1 cellular context compared by ENCODE assay signal in the genomic region with DNA sequence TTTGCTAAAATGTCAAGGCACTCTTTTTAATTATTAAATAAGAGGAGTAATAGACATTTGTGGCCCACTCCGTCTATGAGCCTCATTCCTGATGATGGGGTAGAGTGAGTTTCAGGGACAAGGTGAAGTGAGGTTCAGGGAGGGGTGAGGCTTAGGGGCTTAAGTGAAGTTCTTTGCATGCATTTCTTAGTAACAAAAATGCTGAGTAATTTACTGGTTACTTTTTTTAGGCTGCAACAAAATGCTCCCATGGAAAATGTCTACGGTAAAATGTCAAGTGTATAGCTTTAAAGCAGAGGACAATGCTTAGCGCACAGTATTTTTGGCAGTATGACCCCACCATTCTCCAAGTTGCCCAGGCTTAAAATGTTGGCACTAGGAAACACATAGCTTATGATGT.
TF ChIP-seq lines count a peak whose summit lies in the region.

No MANE protein-coding gene starts in this region.

TF ChIP-seq in WTC11, 78 proteins besides CTCF, POLR2A, EP300 and RAD21:
- TF ChIP-seq SMAD3 (CRISPR knock-in tag; IDR thresholded peaks at IDR 0.05; ENCODE audit: borderline replicate concordance) (no peak), RELA (CRISPR knock-in tag; IDR thresholded peaks at IDR 0.05; ENCODE audit: borderline replicate concordance) (no peak), CREM (CRISPR knock-in tag; IDR thresholded peaks at IDR 0.05) (no peak), ZBTB21 (CRISPR knock-in tag; IDR thresholded peaks at IDR 0.05; ENCODE audit: borderline replicate concordance) (no peak), HMGA2 (CRISPR knock-in tag; IDR thresholded peaks at IDR 0.05) (no peak), TEAD1 (CRISPR knock-in tag; IDR thresholded peaks at IDR 0.05) (no peak), NR3C1 (CRISPR knock-in tag; conservative IDR thresholded peaks at IDR 0.05; ENCODE audit: low read depth) (no peak), PRRX2 (CRISPR knock-in tag; IDR thresholded peaks at IDR 0.05) (no peak)
- TF ChIP-seq, protein P1, sequence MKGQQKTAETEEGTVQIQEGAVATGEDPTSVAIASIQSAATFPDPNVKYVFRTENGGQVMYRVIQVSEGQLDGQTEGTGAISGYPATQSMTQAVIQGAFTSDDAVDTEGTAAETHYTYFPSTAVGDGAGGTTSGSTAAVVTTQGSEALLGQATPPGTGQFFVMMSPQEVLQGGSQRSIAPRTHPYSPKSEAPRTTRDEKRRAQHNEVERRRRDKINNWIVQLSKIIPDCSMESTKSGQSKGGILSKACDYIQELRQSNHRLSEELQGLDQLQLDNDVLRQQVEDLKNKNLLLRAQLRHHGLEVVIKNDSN (CRISPR knock-in tag; IDR thresholded peaks at IDR 0.05): no peak
- TF ChIP-seq, protein P2, sequence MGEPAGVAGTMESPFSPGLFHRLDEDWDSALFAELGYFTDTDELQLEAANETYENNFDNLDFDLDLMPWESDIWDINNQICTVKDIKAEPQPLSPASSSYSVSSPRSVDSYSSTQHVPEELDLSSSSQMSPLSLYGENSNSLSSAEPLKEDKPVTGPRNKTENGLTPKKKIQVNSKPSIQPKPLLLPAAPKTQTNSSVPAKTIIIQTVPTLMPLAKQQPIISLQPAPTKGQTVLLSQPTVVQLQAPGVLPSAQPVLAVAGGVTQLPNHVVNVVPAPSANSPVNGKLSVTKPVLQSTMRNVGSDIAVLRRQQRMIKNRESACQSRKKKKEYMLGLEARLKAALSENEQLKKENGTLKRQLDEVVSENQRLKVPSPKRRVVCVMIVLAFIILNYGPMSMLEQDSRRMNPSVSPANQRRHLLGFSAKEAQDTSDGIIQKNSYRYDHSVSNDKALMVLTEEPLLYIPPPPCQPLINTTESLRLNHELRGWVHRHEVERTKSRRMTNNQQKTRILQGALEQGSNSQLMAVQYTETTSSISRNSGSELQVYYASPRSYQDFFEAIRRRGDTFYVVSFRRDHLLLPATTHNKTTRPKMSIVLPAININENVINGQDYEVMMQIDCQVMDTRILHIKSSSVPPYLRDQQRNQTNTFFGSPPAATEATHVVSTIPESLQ (CRISPR knock-in tag; IDR thresholded peaks at IDR 0.05): no peak
- TF ChIP-seq, protein P3, sequence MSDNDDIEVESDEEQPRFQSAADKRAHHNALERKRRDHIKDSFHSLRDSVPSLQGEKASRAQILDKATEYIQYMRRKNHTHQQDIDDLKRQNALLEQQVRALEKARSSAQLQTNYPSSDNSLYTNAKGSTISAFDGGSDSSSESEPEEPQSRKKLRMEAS (CRISPR knock-in tag; IDR thresholded peaks at IDR 0.05): no peak
